ENCODE assay signal across 8 cellular contexts in genomic region chr3:25441234-25441856, GRCh38. TPM values are rescaled to one million over a fixed set of nuclear protein-coding genes. Genes with fewer than 3 reads are reported as not detected.
DNase-seq lines count a peak whose midpoint lies in the region; ATAC-seq and TF ChIP-seq lines count a peak whose summit lies in the region.

No MANE protein-coding gene starts in this region.

- no peaks in the 10 kb centered on the region for H3F3A ChIP-seq in GM23338 (replicated peaks; ENCODE audit: low read depth)

- no peaks in the 10 kb centered on the region for H3K79me2 ChIP-seq in GM23338 (replicated peaks; ENCODE audit: insufficient read depth)

- TF ChIP-seq RAD21 in liver (IDR thresholded peaks at IDR 0.05), result peak; percentile 33 to 69

- H3K27me3 Mint-ChIP-seq in GM23338 (ENCODE audit: insufficient read depth, low read depth, poor library complexity), result peaks cover 7% of the 10 kb centered on the region

- H3K9me2 ChIP-seq in GM23338 (ENCODE audit: insufficient read depth), result no peaks in the 10 kb centered on the region

- no peaks in the 10 kb centered on the region for H3K36me3 Mint-ChIP-seq in GM23338 (ENCODE audit: low read depth)

- no peaks in the 10 kb centered on the region; the same call in 2 of the 3 replicates for H3K9me3 Mint-ChIP-seq in GM23338

- no peak overlapping the region for H3K4me3 ChIP-seq in GM23338
- no peak overlapping the region for H3K4me3 ChIP-seq in liver (ENCODE audit: low read depth in 1 of 3, low read length in 3 of 3)

- H3K4me1 Mint-ChIP-seq in GM23338, result peaks cover 10% of the 10 kb centered on the region; the same call in 2 of the 3 replicates

- TF ChIP-seq CTCF in AG09319 (IDR thresholded peaks at IDR 0.05; ENCODE audit: low read depth, low read length) (peak; percentile 60), GM23338 (conservative IDR thresholded peaks at IDR 0.05; ENCODE audit: low read depth in 2 of 2) (peak; percentile 85 to 96), liver (IDR thresholded peaks at IDR 0.05; ENCODE audit: low read depth, low read length, missing input control) (peak; percentile 51)

- no peak; the same call in 2 of the 3 replicates for ATAC-seq in GM23338
- ATAC-seq in HG02970 (IDR thresholded peaks at IDR 0.05; ENCODE audit: low FRiP score, unreplicated experiment), result no peak

- H3K27ac Mint-ChIP-seq in GM23338, result no peak overlapping the region

- H3K27ac ChIP-seq in GM23338 (ENCODE audit: low read depth), result no peak overlapping the region
- H3K27ac ChIP-seq in liver (ENCODE audit: low read depth in 1 of 2, low read length in 2 of 2), result no peak overlapping the region

- H4K20me1 ChIP-seq in GM23338 (replicated peaks; ENCODE audit: insufficient read depth), result no peaks in the 10 kb centered on the region

- H2AFZ ChIP-seq in GM23338, result no peak overlapping the region

- 95% methylated on average over 17 of the region's 17 CpGs for WGBS in liver

- H3K36me3 ChIP-seq in GM23338 (ENCODE audit: insufficient read depth), result no peaks in the 10 kb centered on the region
- H3K36me3 ChIP-seq in liver (ENCODE audit: control insufficient read depth in 4 of 4, insufficient read depth in 3 of 4, low read depth in 1 of 4, low read length in 3 of 4), result no peaks in the 10 kb centered on the region

- H3K4me2 ChIP-seq in GM23338, result no peak overlapping the region

- no peak overlapping the region for H3K4me3 Mint-ChIP-seq in GM23338

- H3K4me1 ChIP-seq in GM23338 (ENCODE audit: insufficient read depth) (peaks cover 3% of the 10 kb centered on the region; the same call in 1 of the 2 replicates), liver (ENCODE audit: control insufficient read depth in 4 of 4, insufficient read depth in 4 of 4, low read length in 3 of 4) (no peaks in the 10 kb centered on the region)

- no peaks in the 10 kb centered on the region for H3K9me3 ChIP-seq in liver (ENCODE audit: control insufficient read depth in 4 of 4, low read length in 3 of 4)

- no peaks in the 10 kb centered on the region for H3K27me3 ChIP-seq in GM23338 (ENCODE audit: insufficient read depth)
- no peaks in the 10 kb centered on the region for H3K27me3 ChIP-seq in liver (ENCODE audit: control insufficient read depth in 4 of 4, insufficient read depth in 4 of 4, low read length in 3 of 4)

- H3K9ac ChIP-seq in liver (ENCODE audit: low read depth in 1 of 2, low read length in 2 of 2), result no peak overlapping the region

- DNase-seq in AG09319 (ENCODE audit: extremely low read depth, low read depth) (no peak), GM23338 (ENCODE audit: low spot score) (peak; percentile 65), GM19240 (ENCODE audit: insufficient read length, low spot score) (no peak), LoVo (ENCODE audit: low spot score) (no peak), 8988T (no peak)
- peak; percentile 27 to 36 for DNase-seq in activated CD4-positive, alpha-beta T cell treated with anti-CD3 and anti-CD28 coated beads, Interleukin-2, amount 50 U/mL, for 48 hours

TF ChIP-seq in GM23338, 12 proteins besides CTCF, POLR2A, EP300 and RAD21 (continues in another document):
- TF ChIP-seq REST (IDR thresholded peaks at IDR 0.05; ENCODE audit: unreplicated experiment) (no peak), STAT1 (IDR thresholded peaks at IDR 0.05; ENCODE audit: unreplicated experiment) (no peak), NANOG (IDR thresholded peaks at IDR 0.05; ENCODE audit: borderline replicate concordance) (no peak), ETS1 (IDR thresholded peaks at IDR 0.05) (no peak), EZH2phosphoT487 (IDR thresholded peaks at IDR 0.05; ENCODE audit: unreplicated experiment) (no peak), CREB1 (CRISPR knock-in tag; IDR thresholded peaks at IDR 0.05; ENCODE audit: low read depth) (0 out of 2 replicates have a peak, but pooled peaks have one; percentile 18)

TF ChIP-seq in liver, 16 proteins besides CTCF, POLR2A, EP300 and RAD21:
- TF ChIP-seq SP1 (IDR thresholded peaks at IDR 0.05) (no peak), TAF1 (conservative IDR thresholded peaks at IDR 0.05) (no peak), ATF3 (IDR thresholded peaks at IDR 0.05) (no peak)

RNA-seq across cellular contexts. Expression of gene RARB, which starts 13.3 kb away (rescaled TPM):
- 0.14 and 0.39 TPM in 2 replicates for total RNA-seq in GM23338 (2014; rRNA removed; shearing (Covaris generic))
- 0.30 and 0.42 TPM in 2 replicates for polyA plus RNA-seq in GM23338 (2016; fragmentation: Nextera tagmentation; extraction: Ambion mirVana)
- total RNA-seq in liver, result 1 to 10 TPM; 2.4 to 3.3 TPM
- 1 to 10 TPM; 2.1 to 2.2 TPM for polyA plus RNA-seq in liver

Comparison
In these comparisons a context has a peak if more than half of its experiments do, and no peak if none do; other contexts are left out.
1. DNase-seq: peak in GM23338 (single experiment) and activated CD4-positive, alpha-beta T cell treated with anti-CD3 and anti-CD28 coated beads, Interleukin-2, amount 50 U/mL, for 48 hours (2 of 2); none in AG09319 (single experiment), GM19240 (single experiment), LoVo (single experiment) and 8988T (single experiment).
2. Peak in every context shown above with its lines, with median percentiles within 50 percentile points of each other: CTCF ChIP-seq.